15 cellular contexts compared by ENCODE assay signal in the genomic region with DNA sequence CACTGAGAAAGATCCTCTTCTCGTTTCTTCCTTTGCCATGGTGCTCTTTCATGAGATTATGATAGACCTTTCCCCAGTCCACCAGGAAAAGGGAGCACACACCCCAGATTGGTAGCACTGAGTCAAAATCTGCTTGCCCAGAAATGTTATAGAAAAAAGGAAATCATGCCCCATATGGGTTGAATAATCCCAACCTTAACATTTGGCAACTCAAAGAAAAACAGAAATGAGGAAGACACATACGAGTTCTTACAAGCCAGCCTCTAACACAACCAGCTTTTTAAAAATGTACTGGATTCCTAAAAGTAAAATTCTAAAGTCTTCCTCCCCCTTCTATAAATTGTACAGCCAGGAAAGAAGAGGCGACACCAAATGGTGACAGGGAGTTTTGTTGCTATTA.
A peak's percentile ranks its signal among the peaks of the same experiment; 100 is the strongest.
DNase-seq lines count a peak whose midpoint lies in the region; ATAC-seq and TF ChIP-seq lines count a peak whose summit lies in the region.
"Had no signal": no experiment of that assay in that cellular context is flagged by ENCODE, and none has a peak within 500 bp of the region (broad histone marks: within the 10 kb centered on the region; RNA-seq: fewer than 3 reads in every experiment).

No MANE protein-coding gene starts in this region.

- peaks cover 52% of the 10 kb centered on the region for H3K36me3 Mint-ChIP-seq in activated CD8-positive, alpha-beta T cell treated with anti-CD3 and anti-CD28 coated beads for 36 hours (ENCODE audit: low read depth)
- H3K36me3 Mint-ChIP-seq: mesothelial cell of epicardium had no signal

- TF ChIP-seq CTCF in GM06990 (IDR thresholded peaks at IDR 0.05; ENCODE audit: insufficient read depth, low read length, poor library complexity, severe bottlenecking) (no peak), GM13977 (IDR thresholded peaks at IDR 0.05; ENCODE audit: extremely low read depth, insufficient read depth, missing control alignments) (no peak)
- no peak for TF ChIP-seq CTCF in activated CD8-positive, alpha-beta T cell treated with anti-CD3 and anti-CD28 coated beads for 36 hours (IDR thresholded peaks at IDR 0.05)

- H3K4me3 Mint-ChIP-seq in activated CD8-positive, alpha-beta T cell treated with anti-CD3 and anti-CD28 coated beads for 36 hours, result peak overlapping the region; percentile 65
- H3K4me3 Mint-ChIP-seq: endodermal cell, mesothelial cell of epicardium had no signal

- no peak overlapping the region for H3K9ac ChIP-seq in mucosa of rectum (ENCODE audit: low read depth in 1 of 2, low read length in 2 of 2)

- no peaks in the 10 kb centered on the region for H3K9me3 ChIP-seq in mucosa of rectum (ENCODE audit: control insufficient read depth in 2 of 2, low read length in 2 of 2)

- H3K4me1 ChIP-seq in mucosa of rectum (ENCODE audit: control insufficient read depth in 2 of 2, insufficient read depth in 2 of 2, low read length in 2 of 2), result peaks cover 19 to 22% of the 10 kb centered on the region in 2 donors
- H3K4me1 ChIP-seq: foreskin keratinocyte had no signal

- peaks cover 93% of the 10 kb centered on the region for H3K4me1 Mint-ChIP-seq in activated CD8-positive, alpha-beta T cell treated with anti-CD3 and anti-CD28 coated beads for 36 hours (ENCODE audit: low read depth)

- H3K27ac Mint-ChIP-seq in activated CD8-positive, alpha-beta T cell treated with anti-CD3 and anti-CD28 coated beads for 36 hours, result peak overlapping the region; percentile 97
- H3K27ac Mint-ChIP-seq: endodermal cell, mesothelial cell of epicardium had no signal

- ATAC-seq in activated CD8-positive, alpha-beta T cell treated with anti-CD3 and anti-CD28 coated beads for 36 hours, result no peak
- ATAC-seq in HG02588 (IDR thresholded peaks at IDR 0.05; ENCODE audit: unreplicated experiment) (no peak), GM18873 (IDR thresholded peaks at IDR 0.05; ENCODE audit: low FRiP score, unreplicated experiment) (no peak)
- ATAC-seq: foreskin keratinocyte had no signal

- in situ Hi-C loops in GM13977 (cut with MboI; ENCODE audit: low pct_unique_long_range_greater_than_20kb, low sequenced_read_pairs, unreplicated experiment), result no loop called here

- CTCF ChIA-PET in activated CD8-positive, alpha-beta T cell treated with anti-CD3 and anti-CD28 coated beads for 36 hours (lab: Charles Lee), result interaction anchor here (1.0 to 4.8 kb wide), 11 partner anchors 9 to 102 kb away, joined by 3 to 29 read pairs (median 5); no protein-coding TSS in a partner anchor

- H3K36me3 ChIP-seq in GM06990 (ENCODE audit: control insufficient read depth, insufficient read depth, low read length) (peaks cover 1% of the 10 kb centered on the region), mucosa of rectum (ENCODE audit: control insufficient read depth in 2 of 2, insufficient read depth in 2 of 2, low read length in 2 of 2) (no peaks in the 10 kb centered on the region)

- intact Hi-C loops in activated CD8-positive, alpha-beta T cell treated with anti-CD3 and anti-CD28 coated beads for 36 hours (cut with micrococcal nuclease), result loop anchor here (5.0 kb wide), 1 partner anchor 50 kb away; no protein-coding TSS in a partner anchor

- POLR2A ChIA-PET in activated CD8-positive, alpha-beta T cell treated with anti-CD3 and anti-CD28 coated beads for 36 hours (lab: Charles Lee), result interaction anchor here (0.6 to 5.2 kb wide), 8 partner anchors 9 to 101 kb away, joined by 3 to 26 read pairs (median 5); a partner anchor contains a TSS

- H3K27me3 ChIP-seq in GM06990 (replicated peaks; ENCODE audit: control insufficient read depth, insufficient read depth, low read length) (no peaks in the 10 kb centered on the region), mucosa of rectum (ENCODE audit: control insufficient read depth in 2 of 2, insufficient read depth in 2 of 2, low read length in 2 of 2) (no peaks in the 10 kb centered on the region)
- H3K27me3 ChIP-seq: foreskin keratinocyte had no signal

- H3K27ac ChIP-seq in mucosa of rectum (ENCODE audit: low read depth in 2 of 2, low read length in 2 of 2), result peak overlapping the region; percentile 32 to 43
- H3K27ac ChIP-seq: foreskin keratinocyte had no signal

- no peaks in the 10 kb centered on the region for H3K27me3 Mint-ChIP-seq in activated CD8-positive, alpha-beta T cell treated with anti-CD3 and anti-CD28 coated beads for 36 hours

- H3K4me3 ChIP-seq in GM06990 (replicated peaks; ENCODE audit: low read depth, low read length) (0 out of 2 replicates have a peak overlapping the region, but pooled peaks have one; percentile 14), mucosa of rectum (ENCODE audit: low read length in 2 of 2) (no peak overlapping the region)

- no peaks in the 10 kb centered on the region for H3K9me3 Mint-ChIP-seq in activated CD8-positive, alpha-beta T cell treated with anti-CD3 and anti-CD28 coated beads for 36 hours
- H3K9me3 Mint-ChIP-seq: mesothelial cell of epicardium had no signal

- DNase-seq in AML-193 (lab: John Stamatoyannopoulos, UW), result peak; percentile 21 to 25
- DNase-seq in GM06990 (ENCODE audit: extremely low read depth, insufficient read length), result no peak
- DNase-seq in activated CD8-positive, alpha-beta T cell treated with anti-CD3 and anti-CD28 coated beads for 36 hours, result no peak
- DNase-seq in GM13977 (ENCODE audit: low spot score), result no peak
- no peak for DNase-seq in NCI-H524 treated with DMSO at 0.1 percent for 48 hours (lab: John Stamatoyannopoulos, UW)
- DNase-seq: EL; endodermal cell; foreskin keratinocyte; NCI-H1048; stimulated activated CD4-positive, alpha-beta T cell treated with anti-CD3 and anti-CD28 coated beads, Interleukin-2, amount 100 ng/mL, for 48 hours; T-helper 9 cell had no signal

Comparison
In these comparisons a context has a peak if more than half of its experiments do, and no peak if none do; other contexts are left out.
1. DNase-seq: peak in AML-193 (2 of 2); none in GM06990 (single experiment), activated CD8-positive, alpha-beta T cell treated with anti-CD3 and anti-CD28 coated beads for 36 hours (single experiment), GM13977 (single experiment) and NCI-H524 treated with DMSO at 0.1 percent for 48 hours (single experiment).